In the genomic region with DNA sequence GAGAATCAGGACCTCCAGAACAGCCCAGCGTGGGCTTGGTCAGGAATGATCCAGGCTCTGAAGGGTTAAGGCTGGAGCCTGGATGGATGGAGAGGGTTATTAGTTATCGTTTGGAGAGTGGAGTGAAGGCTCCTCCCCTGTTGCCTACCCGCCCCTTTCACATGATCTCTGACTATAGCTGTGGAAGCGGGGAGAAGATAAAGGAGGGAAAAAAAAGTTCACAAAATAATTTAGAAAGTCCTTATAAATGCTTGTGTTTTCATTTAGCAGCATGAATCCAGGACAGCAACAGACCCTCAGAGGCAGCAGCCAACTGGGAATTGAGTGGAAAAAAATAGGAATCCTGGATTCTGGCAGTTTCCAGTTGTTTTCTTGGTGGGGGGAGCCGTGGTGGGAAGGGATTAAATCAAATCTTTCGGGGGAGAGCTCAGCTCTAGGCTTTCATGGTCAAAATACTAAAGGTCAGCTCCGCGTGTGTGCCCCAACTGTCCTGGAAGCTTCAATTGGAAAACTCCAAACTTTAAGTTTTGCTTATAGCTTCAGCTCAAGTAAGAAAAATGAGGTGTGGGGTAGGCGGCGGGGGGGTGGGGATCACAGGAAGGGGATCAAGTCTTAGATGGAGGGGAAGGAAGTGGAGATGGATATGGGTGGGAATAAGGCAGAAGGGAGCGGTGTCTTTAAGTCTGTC, we compare ENCODE assay signal across 1 cellular context.
TF ChIP-seq lines count a peak whose summit lies in the region.

No MANE protein-coding gene starts in this region.

TF ChIP-seq in GM23338, 12 proteins besides CTCF, POLR2A, EP300 and RAD21 (continued from another document):
- TF ChIP-seq, protein P1, sequence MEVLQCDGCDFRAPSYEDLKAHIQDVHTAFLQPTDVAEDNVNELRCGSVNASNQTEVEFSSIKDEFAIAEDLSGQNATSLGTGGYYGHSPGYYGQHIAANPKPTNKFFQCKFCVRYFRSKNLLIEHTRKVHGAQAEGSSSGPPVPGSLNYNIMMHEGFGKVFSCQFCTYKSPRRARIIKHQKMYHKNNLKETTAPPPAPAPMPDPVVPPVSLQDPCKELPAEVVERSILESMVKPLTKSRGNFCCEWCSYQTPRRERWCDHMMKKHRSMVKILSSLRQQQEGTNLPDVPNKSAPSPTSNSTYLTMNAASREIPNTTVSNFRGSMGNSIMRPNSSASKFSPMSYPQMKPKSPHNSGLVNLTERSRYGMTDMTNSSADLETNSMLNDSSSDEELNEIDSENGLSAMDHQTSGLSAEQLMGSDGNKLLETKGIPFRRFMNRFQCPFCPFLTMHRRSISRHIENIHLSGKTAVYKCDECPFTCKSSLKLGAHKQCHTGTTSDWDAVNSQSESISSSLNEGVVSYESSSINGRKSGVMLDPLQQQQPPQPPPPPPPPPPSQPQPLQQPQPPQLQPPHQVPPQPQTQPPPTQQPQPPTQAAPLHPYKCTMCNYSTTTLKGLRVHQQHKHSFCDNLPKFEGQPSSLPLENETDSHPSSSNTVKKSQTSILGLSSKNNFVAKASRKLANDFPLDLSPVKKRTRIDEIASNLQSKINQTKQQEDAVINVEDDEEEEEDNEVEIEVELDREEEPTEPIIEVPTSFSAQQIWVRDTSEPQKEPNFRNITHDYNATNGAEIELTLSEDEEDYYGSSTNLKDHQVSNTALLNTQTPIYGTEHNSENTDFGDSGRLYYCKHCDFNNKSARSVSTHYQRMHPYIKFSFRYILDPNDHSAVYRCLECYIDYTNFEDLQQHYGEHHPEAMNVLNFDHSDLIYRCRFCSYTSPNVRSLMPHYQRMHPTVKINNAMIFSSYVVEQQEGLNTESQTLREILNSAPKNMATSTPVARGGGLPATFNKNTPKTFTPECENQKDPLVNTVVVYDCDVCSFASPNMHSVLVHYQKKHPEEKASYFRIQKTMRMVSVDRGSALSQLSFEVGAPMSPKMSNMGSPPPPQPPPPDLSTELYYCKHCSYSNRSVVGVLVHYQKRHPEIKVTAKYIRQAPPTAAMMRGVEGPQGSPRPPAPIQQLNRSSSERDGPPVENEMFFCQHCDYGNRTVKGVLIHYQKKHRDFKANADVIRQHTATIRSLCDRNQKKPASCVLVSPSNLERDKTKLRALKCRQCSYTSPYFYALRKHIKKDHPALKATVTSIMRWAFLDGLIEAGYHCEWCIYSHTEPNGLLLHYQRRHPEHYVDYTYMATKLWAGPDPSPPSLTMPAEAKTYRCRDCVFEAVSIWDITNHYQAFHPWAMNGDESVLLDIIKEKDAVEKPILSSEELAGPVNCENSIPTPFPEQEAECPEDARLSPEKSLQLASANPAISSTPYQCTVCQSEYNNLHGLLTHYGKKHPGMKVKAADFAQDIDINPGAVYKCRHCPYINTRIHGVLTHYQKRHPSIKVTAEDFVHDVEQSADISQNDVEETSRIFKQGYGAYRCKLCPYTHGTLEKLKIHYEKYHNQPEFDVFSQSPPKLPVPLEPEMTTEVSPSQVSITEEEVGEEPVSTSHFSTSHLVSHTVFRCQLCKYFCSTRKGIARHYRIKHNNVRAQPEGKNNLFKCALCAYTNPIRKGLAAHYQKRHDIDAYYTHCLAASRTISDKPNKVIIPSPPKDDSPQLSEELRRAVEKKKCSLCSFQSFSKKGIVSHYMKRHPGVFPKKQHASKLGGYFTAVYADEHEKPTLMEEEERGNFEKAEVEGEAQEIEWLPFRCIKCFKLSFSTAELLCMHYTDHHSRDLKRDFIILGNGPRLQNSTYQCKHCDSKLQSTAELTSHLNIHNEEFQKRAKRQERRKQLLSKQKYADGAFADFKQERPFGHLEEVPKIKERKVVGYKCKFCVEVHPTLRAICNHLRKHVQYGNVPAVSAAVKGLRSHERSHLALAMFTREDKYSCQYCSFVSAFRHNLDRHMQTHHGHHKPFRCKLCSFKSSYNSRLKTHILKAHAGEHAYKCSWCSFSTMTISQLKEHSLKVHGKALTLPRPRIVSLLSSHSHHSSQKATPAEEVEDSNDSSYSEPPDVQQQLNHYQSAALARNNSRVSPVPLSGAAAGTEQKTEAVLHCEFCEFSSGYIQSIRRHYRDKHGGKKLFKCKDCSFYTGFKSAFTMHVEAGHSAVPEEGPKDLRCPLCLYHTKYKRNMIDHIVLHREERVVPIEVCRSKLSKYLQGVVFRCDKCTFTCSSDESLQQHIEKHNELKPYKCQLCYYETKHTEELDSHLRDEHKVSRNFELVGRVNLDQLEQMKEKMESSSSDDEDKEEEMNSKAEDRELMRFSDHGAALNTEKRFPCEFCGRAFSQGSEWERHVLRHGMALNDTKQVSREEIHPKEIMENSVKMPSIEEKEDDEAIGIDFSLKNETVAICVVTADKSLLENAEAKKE (CRISPR knock-in tag; IDR thresholded peaks at IDR 0.05), result no peak
- TF ChIP-seq JUNB (IDR thresholded peaks at IDR 0.05; ENCODE audit: unreplicated experiment), result no peak
